ENCODE assay signal across 9 cellular contexts in genomic region chr16:30473231-30474061, GRCh38. TPM values are rescaled to one million over a fixed set of nuclear protein-coding genes. Genes with fewer than 3 reads are reported as not detected.
DNase-seq lines count a peak whose midpoint lies in the region; ATAC-seq and TF ChIP-seq lines count a peak whose summit lies in the region.
"Had no signal": no experiment of that assay in that cellular context is flagged by ENCODE, and none has a peak within 500 bp of the region (broad histone marks: within the 10 kb centered on the region; RNA-seq: fewer than 3 reads in every experiment).

No MANE protein-coding gene starts in this region.

- TF ChIP-seq POLR2A in erythroblast (IDR thresholded peaks at IDR 0.05; ENCODE audit: low read length): no peak

- DNase-seq in activated CD4-positive, alpha-beta T cell treated with anti-CD3 and anti-CD28 coated beads for 4 hours: peak; percentile 48 to 54
- DNase-seq in stimulated activated CD8-positive, alpha-beta memory T cell treated with anti-CD3 and anti-CD28 coated beads, Interleukin-2, amount 100 ng/mL, for 48 hours (ENCODE audit: low read depth in 2 of 2): peak; percentile 65 to 68
- DNase-seq in erythroblast (lab: John Stamatoyannopoulos, UW) (no peak), NCI-H146 treated with DMSO at 0.1 percent for 48 hours (lab: John Stamatoyannopoulos, UW; ENCODE audit: unreplicated experiment) (no peak), NCI-H2029 treated with DMSO at 0.1 percent for 48 hours (lab: John Stamatoyannopoulos, UW) (no peak)
- DNase-seq: uterus had no signal

- peak; percentile 27 for ATAC-seq in GM21786 (IDR thresholded peaks at IDR 0.05; ENCODE audit: unreplicated experiment)
- ATAC-seq in esophagus mucosa: peak; percentile 27
- ATAC-seq in HG03039 (IDR thresholded peaks at IDR 0.05; ENCODE audit: unreplicated experiment): no peak

RNA-seq across cellular contexts. Expression of gene ITGAL, which starts 0.9 kb away (rescaled TPM):
- 2.0 TPM for total RNA-seq in esophagus mucosa

RNA-seq across cellular contexts. Expression of gene SEPHS2, which starts 27.8 kb away (rescaled TPM):
- total RNA-seq in esophagus mucosa: 21.6 TPM

RNA-seq across cellular contexts. Expression of gene DCTPP1, which starts 43.6 kb away (rescaled TPM):
- 49.0 TPM for total RNA-seq in esophagus mucosa

RNA-seq across cellular contexts. Expression of gene ZNF768, which starts 52.9 kb away (rescaled TPM):
- 11.7 TPM for total RNA-seq in esophagus mucosa

Comparison
In these comparisons a context has a peak if more than half of its experiments do, and no peak if none do; other contexts are left out.
1. DNase-seq: peak in activated CD4-positive, alpha-beta T cell treated with anti-CD3 and anti-CD28 coated beads for 4 hours (2 of 2) and stimulated activated CD8-positive, alpha-beta memory T cell treated with anti-CD3 and anti-CD28 coated beads, Interleukin-2, amount 100 ng/mL, for 48 hours (2 of 2); none in erythroblast (0 of 2), NCI-H146 treated with DMSO at 0.1 percent for 48 hours (single experiment) and NCI-H2029 treated with DMSO at 0.1 percent for 48 hours (single experiment).